Comparison of ENCODE assay signal across 11 cellular contexts in genomic region chr6:136763255-136763654, GRCh38. TPM values are rescaled to one million over a fixed set of nuclear protein-coding genes. Genes with fewer than 3 reads are reported as not detected.
A peak's percentile ranks its signal among the peaks of the same experiment; 100 is the strongest.
DNase-seq lines count a peak whose midpoint lies in the region; ATAC-seq and TF ChIP-seq lines count a peak whose summit lies in the region.
"Had no signal": no experiment of that assay in that cellular context is flagged by ENCODE, and none has a peak within 500 bp of the region (broad histone marks: within the 10 kb centered on the region; RNA-seq: fewer than 3 reads in every experiment).

No MANE protein-coding gene starts in this region.

- H3K4me1 ChIP-seq in vagina (peaks cover 67% of the 10 kb centered on the region), neuronal stem cell (ENCODE audit: control insufficient read depth in 2 of 2, insufficient read depth in 1 of 2, low read depth in 1 of 2, low read length in 2 of 2) (no peaks in the 10 kb centered on the region)

- H3K27me3 ChIP-seq in vagina (no peaks in the 10 kb centered on the region), neuronal stem cell (ENCODE audit: control insufficient read depth in 3 of 3, insufficient read depth in 3 of 3, low read depth in 1 of 3, low read length in 3 of 3) (no peaks in the 10 kb centered on the region)
- H3K27me3 ChIP-seq: breast epithelium had no signal

- H2BK5ac ChIP-seq in neuronal stem cell (ENCODE audit: low read length) = no peak overlapping the region

- H3K14ac ChIP-seq in neuronal stem cell (ENCODE audit: low read length) = no peak overlapping the region

- TF ChIP-seq POLR2A in GM18505 (IDR thresholded peaks at IDR 0.05; ENCODE audit: borderline replicate concordance, extremely low read depth, insufficient read depth, insufficient read length) = no peak
- TF ChIP-seq POLR2A in vagina (IDR thresholded peaks at IDR 0.05) = no peak

- H3K9me3 Mint-ChIP-seq in immature natural killer cell = no peaks in the 10 kb centered on the region

- H3K36me3 ChIP-seq in vagina (no peaks in the 10 kb centered on the region), neuronal stem cell (replicated peaks in 1 of 2; ENCODE audit: control insufficient read depth in 2 of 2, insufficient read depth in 2 of 2, low read length in 2 of 2) (no peaks in the 10 kb centered on the region)
- H3K36me3 ChIP-seq: breast epithelium had no signal

- DNase-seq in immature natural killer cell = no peak
- DNase-seq in vagina (ENCODE audit: extremely low spot score in 2 of 2) = no peak
- DNase-seq in GM03348 (ENCODE audit: low spot score) = no peak
- no peak for DNase-seq in neuronal stem cell (ENCODE audit: low spot score)
- no peak for DNase-seq in dedifferentiated amniotic fluid mesenchymal stem cell (ENCODE audit: extremely low spot score)
- DNase-seq: activated T-cell treated with anti-CD3 and anti-CD28 coated beads for 4 hours, NCI-H774 had no signal

- H2BK120ac ChIP-seq in neuronal stem cell (ENCODE audit: low read depth, low read length) = no peak overlapping the region

- H3K4me1 Mint-ChIP-seq in immature natural killer cell = peaks cover 82 to 84% of the 10 kb centered on the region in 2 donors

- no peak overlapping the region for H2AK5ac ChIP-seq in neuronal stem cell (ENCODE audit: low read depth, low read length)

- H3K36me3 Mint-ChIP-seq in immature natural killer cell = peaks cover 0 to 3% (median 0%) of the 10 kb centered on the region in 3 donors

- no peak overlapping the region for H3K4me2 ChIP-seq in neuronal stem cell (ENCODE audit: insufficient read depth, low read length, poor library complexity, severe bottlenecking)

- H3K23ac ChIP-seq in neuronal stem cell (ENCODE audit: low read depth, low read length, poor library complexity) = no peak overlapping the region

- no peaks in the 10 kb centered on the region for H3K9me3 ChIP-seq in vagina
- H3K9me3 ChIP-seq in neuronal stem cell (replicated peaks in 1 of 2; ENCODE audit: control insufficient read depth in 2 of 2, insufficient read depth in 1 of 2, low read depth in 1 of 2, low read length in 2 of 2) = no peaks in the 10 kb centered on the region
- H3K9me3 ChIP-seq: breast epithelium had no signal

- H4K91ac ChIP-seq in neuronal stem cell (ENCODE audit: low read depth, low read length, poor library complexity) = no peak overlapping the region

- no peak overlapping the region for H3K4ac ChIP-seq in neuronal stem cell (ENCODE audit: low read length)

- no peak overlapping the region for H3K9ac ChIP-seq in neuronal stem cell (ENCODE audit: low read depth, low read length, poor library complexity)

- intact Hi-C loops in vagina (cut with DNase I) = no loop called here

- peaks cover 0 to 3% (median 1%) of the 10 kb centered on the region in 3 donors for H3K27me3 Mint-ChIP-seq in immature natural killer cell (ENCODE audit: low read depth in 3 of 3)

- no peak overlapping the region for H2BK15ac ChIP-seq in neuronal stem cell (ENCODE audit: low read length)

- peak; percentile 37 for ATAC-seq in GM18505 (IDR thresholded peaks at IDR 0.05; ENCODE audit: unreplicated experiment)
- peak; percentile 23 for ATAC-seq in GM19438 (IDR thresholded peaks at IDR 0.05; ENCODE audit: low read depth, unreplicated experiment)
- ATAC-seq in HG03045 (IDR thresholded peaks at IDR 0.05; ENCODE audit: unreplicated experiment) = peak; percentile 32

- TF ChIP-seq CTCF in vagina (IDR thresholded peaks at IDR 0.05) = no peak

- no peak overlapping the region for H3K27ac ChIP-seq in vagina
- H3K27ac ChIP-seq in neuronal stem cell (replicated peaks; ENCODE audit: low read length) = no peak overlapping the region

- no peaks in the 10 kb centered on the region for H3K79me1 ChIP-seq in neuronal stem cell (ENCODE audit: low read depth, low read length)

- H3K18ac ChIP-seq in neuronal stem cell (ENCODE audit: low read length) = no peak overlapping the region

- peak overlapping the region; percentile 71 to 96 (median 86) for H3K27ac Mint-ChIP-seq in immature natural killer cell

- peak overlapping the region; percentile 0 to 79 (median 73) for H3K4me3 Mint-ChIP-seq in immature natural killer cell

- H4K8ac ChIP-seq in neuronal stem cell (ENCODE audit: low read depth, low read length) = no peak overlapping the region

- WGBS in neuronal stem cell (ENCODE audit: extremely low coverage in 2 of 2, insufficient read length in 2 of 2, insufficient replicate concordance in 1 of 2), 2 donors = no CpG with 5 or more reads among the region's 1 CpG

- H3K4me3 ChIP-seq in vagina (no peak overlapping the region), neuronal stem cell (ENCODE audit: low read length in 2 of 2) (no peak overlapping the region)
- H3K4me3 ChIP-seq: breast epithelium had no signal

- H2AFZ ChIP-seq in neuronal stem cell (ENCODE audit: low read length) = no peak overlapping the region

- no peak overlapping the region for H2BK12ac ChIP-seq in neuronal stem cell (ENCODE audit: low read length)

RNA-seq across cellular contexts. Expression of gene MAP3K5, which starts 29.0 kb away (rescaled TPM):
- polyA plus RNA-seq in immature natural killer cell = 10 to 100 TPM in 1 of 3 donors, 1 to 10 TPM in 2; 5.5 to 13.8 (median 6.2) TPM
- 31.2 TPM for total RNA-seq in vagina
- polyA plus RNA-seq in neuronal stem cell (2013, experiment 1 of 2) = 0.06 TPM
- 0.04 TPM for polyA plus RNA-seq in neuronal stem cell (2013, experiment 2 of 2)

RNA-seq across cellular contexts. Expression of gene PEX7, which starts 59.1 kb away (rescaled TPM):
- 1 to 10 TPM; 2.2 to 3.9 (median 2.9) TPM for polyA plus RNA-seq in immature natural killer cell
- total RNA-seq in vagina = 6.1 TPM
- 5.1 TPM for polyA plus RNA-seq in neuronal stem cell (2013, experiment 1 of 2)
- polyA plus RNA-seq in neuronal stem cell (2013, experiment 2 of 2) = 5.2 TPM
